ENCODE assay signal across 20 cellular contexts in genomic region chr10:45224219-45224841, GRCh38.
A peak's percentile ranks its signal among the peaks of the same experiment; 100 is the strongest.
DNase-seq lines count a peak whose midpoint lies in the region; ATAC-seq and TF ChIP-seq lines count a peak whose summit lies in the region.
"Had no signal": no experiment of that assay in that cellular context is flagged by ENCODE, and none has a peak within 500 bp of the region (broad histone marks: within the 10 kb centered on the region; RNA-seq: fewer than 3 reads in every experiment).

No MANE protein-coding gene starts in this region.

- CTCF ChIA-PET in PC-3 (lab: Charles Lee), result no interaction called here

- H3K36me3 ChIP-seq in RWPE2 (ENCODE audit: low read depth) (no peaks in the 10 kb centered on the region), lower lobe of right lung (no peaks in the 10 kb centered on the region), PC-3 (ENCODE audit: low read depth, low read length) (no peaks in the 10 kb centered on the region)
- H3K36me3 ChIP-seq: Peyer's patch had no signal

- H3K4me1 ChIP-seq in RWPE2 (ENCODE audit: insufficient read depth, poor library complexity, severe bottlenecking) (no peaks in the 10 kb centered on the region), lower lobe of right lung (no peaks in the 10 kb centered on the region), PC-3 (ENCODE audit: insufficient read depth, low read length) (no peaks in the 10 kb centered on the region)
- H3K4me1 ChIP-seq: Peyer's patch had no signal

- no peaks in the 10 kb centered on the region for H3F3A ChIP-seq in PC-3 (ENCODE audit: low read length, unreplicated experiment)

- no peaks in the 10 kb centered on the region for H3K4me1 Mint-ChIP-seq in stimulated activated effector memory CD8-positive, alpha-beta T cell treated with anti-CD3 and anti-CD28 coated beads, Interleukin-12 subunit alpha, Interleukin-12 subunit beta, amount 100 ng/mL, for 72 hours
- H3K4me1 Mint-ChIP-seq in activated naive CD8-positive, alpha-beta T cell treated with anti-CD3 and anti-CD28 coated beads, Interleukin-2, amount 50 U/mL, for 24 hours, result no peaks in the 10 kb centered on the region

- no peaks in the 10 kb centered on the region for H3K9me2 ChIP-seq in PC-3 (replicated peaks; ENCODE audit: low read length)

- ATAC-seq in RWPE2 (ENCODE audit: low read depth) (peak; percentile 82), lower lobe of right lung (peak in 1 of 2 donors; percentile 35), PC-3 (no peak)
- ATAC-seq in stimulated activated effector memory CD8-positive, alpha-beta T cell treated with anti-CD3 and anti-CD28 coated beads, Interleukin-12 subunit alpha, Interleukin-12 subunit beta, amount 100 ng/mL, for 72 hours, result peak; percentile 16
- ATAC-seq in activated naive CD8-positive, alpha-beta T cell treated with anti-CD3 and anti-CD28 coated beads, Interleukin-2, amount 50 U/mL, for 24 hours, result no peak
- ATAC-seq: HCT116 had no signal

- no peak overlapping the region for H3K4me3 Mint-ChIP-seq in stimulated activated effector memory CD8-positive, alpha-beta T cell treated with anti-CD3 and anti-CD28 coated beads, Interleukin-12 subunit alpha, Interleukin-12 subunit beta, amount 100 ng/mL, for 72 hours
- H3K4me3 Mint-ChIP-seq in activated naive CD8-positive, alpha-beta T cell treated with anti-CD3 and anti-CD28 coated beads, Interleukin-2, amount 50 U/mL, for 24 hours, result no peak overlapping the region

- H3K27me3 ChIP-seq in RWPE2 (ENCODE audit: insufficient read depth, poor library complexity, severe bottlenecking), result peaks cover 27% of the 10 kb centered on the region
- H3K27me3 ChIP-seq in lower lobe of right lung (ENCODE audit: low read depth), result no peaks in the 10 kb centered on the region
- peaks cover 33% of the 10 kb centered on the region; the same call in 1 of the 2 replicates for H3K27me3 ChIP-seq in PC-3 (ENCODE audit: low read length)
- H3K27me3 ChIP-seq: Peyer's patch had no signal

- TF ChIP-seq CTCF in RWPE2 (IDR thresholded peaks at IDR 0.05; ENCODE audit: poor library complexity, severe bottlenecking) (no peak), lower lobe of right lung (IDR thresholded peaks at IDR 0.05) (no peak), PC-3 (conservative IDR thresholded peaks at IDR 0.05; ENCODE audit: low read depth, low read length) (no peak)

- H3K9me3 ChIP-seq in RWPE2 (ENCODE audit: severe bottlenecking) (no peaks in the 10 kb centered on the region), lower lobe of right lung (no peaks in the 10 kb centered on the region), PC-3 (ENCODE audit: low read length) (0 out of 2 replicates have a peak, but pooled peaks cover 2% of the 10 kb centered on the region)
- H3K9me3 ChIP-seq: Peyer's patch had no signal

- no peak overlapping the region for H3K4me2 ChIP-seq in PC-3 (ENCODE audit: low read length)

- no peaks in the 10 kb centered on the region for H3K36me3 Mint-ChIP-seq in stimulated activated effector memory CD8-positive, alpha-beta T cell treated with anti-CD3 and anti-CD28 coated beads, Interleukin-12 subunit alpha, Interleukin-12 subunit beta, amount 100 ng/mL, for 72 hours
- H3K36me3 Mint-ChIP-seq in activated naive CD8-positive, alpha-beta T cell treated with anti-CD3 and anti-CD28 coated beads, Interleukin-2, amount 50 U/mL, for 24 hours (ENCODE audit: low read depth), result peaks cover 3% of the 10 kb centered on the region

- H3K27ac ChIP-seq in RWPE2 (ENCODE audit: poor library complexity, severe bottlenecking) (no peak overlapping the region), lower lobe of right lung (no peak overlapping the region), PC-3 (ENCODE audit: low read length) (no peak overlapping the region)
- H3K27ac ChIP-seq: GM23248, HL-60, Peyer's patch had no signal

- POLR2A ChIA-PET in PC-3 (lab: Charles Lee; ENCODE audit: unreplicated experiment), result no interaction called here

- no TSS peak for BruUV-seq in PC-3 (replicated peaks; lab: Mats Ljungman, UMichigan)

- no peak overlapping the region for H2AFZ ChIP-seq in PC-3 (ENCODE audit: low read length)
- H2AFZ ChIP-seq: GM23248 had no signal

- intact Hi-C loops in lower lobe of right lung (cut with DNase I) (no loop called here), PC-3 (cut with micrococcal nuclease) (no loop called here)

- peaks cover 6% of the 10 kb centered on the region for H3K27me3 Mint-ChIP-seq in activated naive CD8-positive, alpha-beta T cell treated with anti-CD3 and anti-CD28 coated beads, Interleukin-2, amount 50 U/mL, for 24 hours

- peak overlapping the region; percentile 15 for H3K4me3 ChIP-seq in RWPE2 (ENCODE audit: severe bottlenecking)
- H3K4me3 ChIP-seq in lower lobe of right lung, result no peak overlapping the region
- H3K4me3 ChIP-seq in PC-3 (ENCODE audit: low read length), result no peak overlapping the region
- H3K4me3 ChIP-seq: GM23248, Peyer's patch had no signal

- H3K27ac Mint-ChIP-seq in stimulated activated effector memory CD8-positive, alpha-beta T cell treated with anti-CD3 and anti-CD28 coated beads, Interleukin-12 subunit alpha, Interleukin-12 subunit beta, amount 100 ng/mL, for 72 hours, result no peak overlapping the region
- H3K27ac Mint-ChIP-seq in activated naive CD8-positive, alpha-beta T cell treated with anti-CD3 and anti-CD28 coated beads, Interleukin-2, amount 50 U/mL, for 24 hours, result no peak overlapping the region

- H3K9me3 Mint-ChIP-seq in stimulated activated effector memory CD8-positive, alpha-beta T cell treated with anti-CD3 and anti-CD28 coated beads, Interleukin-12 subunit alpha, Interleukin-12 subunit beta, amount 100 ng/mL, for 72 hours, result peaks cover 4% of the 10 kb centered on the region
- H3K9me3 Mint-ChIP-seq in activated naive CD8-positive, alpha-beta T cell treated with anti-CD3 and anti-CD28 coated beads, Interleukin-2, amount 50 U/mL, for 24 hours, result peaks cover 6% of the 10 kb centered on the region

- no peak overlapping the region for H3K9ac ChIP-seq in PC-3 (ENCODE audit: low read length)
- H3K9ac ChIP-seq: GM23248 had no signal

- DNase-seq in HS-5 (ENCODE audit: low read depth) (peak; percentile 29), RWPE2 (ENCODE audit: low spot score) (peak; percentile 50), lower lobe of right lung (peak; percentile 46), PC-3 (no peak), NCI-H446 (lab: John Stamatoyannopoulos, UW) (no peak)
- DNase-seq in stimulated activated effector memory CD8-positive, alpha-beta T cell treated with anti-CD3 and anti-CD28 coated beads, Interleukin-12 subunit alpha, Interleukin-12 subunit beta, amount 100 ng/mL, for 72 hours (ENCODE audit: low spot score in 2 of 2), result no peak
- no peak for DNase-seq in activated naive CD8-positive, alpha-beta T cell treated with anti-CD3 and anti-CD28 coated beads, Interleukin-2, amount 50 U/mL, for 24 hours
- DNase-seq: ACHN, AML-193, COR-L47, GF-D8, GM23248, NCI-H1436, NCI-H2029, NCI-H2171 treated with DMSO at 0.1 percent for 48 hours, NCI-H524, Peyer's patch, SIG-M5 had no signal

- no peaks in the 10 kb centered on the region for H4K20me1 ChIP-seq in PC-3 (ENCODE audit: low read length)

- H3K79me2 ChIP-seq in PC-3 (ENCODE audit: low read length), result no peaks in the 10 kb centered on the region

Comparison
In these comparisons a context has a peak if more than half of its experiments do, and no peak if none do; other contexts are left out.
1. DNase-seq: peak in HS-5 (single experiment), RWPE2 (single experiment) and lower lobe of right lung (single experiment); none in stimulated activated effector memory CD8-positive, alpha-beta T cell treated with anti-CD3 and anti-CD28 coated beads, Interleukin-12 subunit alpha, Interleukin-12 subunit beta, amount 100 ng/mL, for 72 hours (0 of 2), PC-3 (single experiment), activated naive CD8-positive, alpha-beta T cell treated with anti-CD3 and anti-CD28 coated beads, Interleukin-2, amount 50 U/mL, for 24 hours (single experiment) and NCI-H446 (0 of 2).
2. ATAC-seq: peak in RWPE2 (single experiment) and stimulated activated effector memory CD8-positive, alpha-beta T cell treated with anti-CD3 and anti-CD28 coated beads, Interleukin-12 subunit alpha, Interleukin-12 subunit beta, amount 100 ng/mL, for 72 hours (single experiment); none in PC-3 (single experiment) and activated naive CD8-positive, alpha-beta T cell treated with anti-CD3 and anti-CD28 coated beads, Interleukin-2, amount 50 U/mL, for 24 hours (single experiment).